1 cellular context compared by ENCODE assay signal in the genomic region with DNA sequence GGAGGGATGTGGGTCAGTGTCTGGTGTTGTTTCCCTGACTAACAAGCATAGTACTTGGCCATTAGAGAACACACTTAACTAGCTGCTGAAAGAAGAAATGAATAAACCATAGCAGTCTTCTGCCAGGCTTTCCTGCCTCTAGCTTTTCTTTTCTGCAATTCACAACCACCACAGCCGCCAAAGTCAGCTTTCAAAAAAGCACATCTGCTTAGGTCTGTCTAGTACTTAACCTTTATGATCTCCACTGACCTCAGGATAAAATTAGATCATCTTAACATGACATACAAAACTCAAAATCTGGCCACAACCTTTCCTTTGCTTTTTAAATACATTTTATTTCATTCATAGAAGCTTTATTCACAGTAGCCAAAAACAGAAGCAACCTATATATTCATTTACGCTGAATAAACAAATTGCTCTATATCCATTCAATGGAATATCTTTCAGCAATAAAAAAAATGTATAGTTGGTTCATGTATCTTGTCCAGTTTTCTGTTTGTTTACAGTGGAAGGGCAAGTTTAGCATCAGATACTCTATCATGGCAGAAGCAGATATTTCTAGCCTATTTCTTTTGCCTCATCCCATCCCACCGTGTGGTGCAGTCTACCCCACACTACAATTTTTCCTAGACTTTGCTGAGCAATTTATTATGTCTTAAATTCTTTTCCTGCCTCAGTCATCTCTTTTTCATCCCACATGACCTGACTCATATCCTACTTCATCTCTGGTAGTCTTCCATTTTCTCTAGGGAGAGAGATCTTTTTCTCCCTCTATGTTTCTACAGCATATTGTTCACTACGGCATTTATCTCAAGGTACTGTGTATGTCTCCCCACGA.
A peak's percentile ranks its signal among the peaks of the same experiment; 100 is the strongest.
TF ChIP-seq lines count a peak whose summit lies in the region.

No MANE protein-coding gene starts in this region.

TF ChIP-seq in HepG2, 621 proteins besides CTCF, POLR2A, EP300 and RAD21:
- TF ChIP-seq MAFF (IDR thresholded peaks at IDR 0.05; ENCODE audit: low read depth, low read length) (peak; percentile 52), SNAPC5 (CRISPR knock-in tag; IDR thresholded peaks at IDR 0.05; ENCODE audit: borderline replicate concordance) (no peak), ZNF292 (CRISPR knock-in tag; IDR thresholded peaks at IDR 0.05; ENCODE audit: borderline replicate concordance, low read depth) (no peak), IKZF5 (CRISPR knock-in tag; IDR thresholded peaks at IDR 0.05) (no peak), MEIS1 (CRISPR knock-in tag; IDR thresholded peaks at IDR 0.05; ENCODE audit: borderline replicate concordance) (no peak), MAFK (conservative IDR thresholded peaks at IDR 0.05 in 1 of 2, IDR thresholded peaks at IDR 0.05 in 1 of 2; ENCODE audit: low read length in 2 of 2) (peak; percentile 21 to 28; a peak in 1 of 4 replicates)
